In the genomic region with DNA sequence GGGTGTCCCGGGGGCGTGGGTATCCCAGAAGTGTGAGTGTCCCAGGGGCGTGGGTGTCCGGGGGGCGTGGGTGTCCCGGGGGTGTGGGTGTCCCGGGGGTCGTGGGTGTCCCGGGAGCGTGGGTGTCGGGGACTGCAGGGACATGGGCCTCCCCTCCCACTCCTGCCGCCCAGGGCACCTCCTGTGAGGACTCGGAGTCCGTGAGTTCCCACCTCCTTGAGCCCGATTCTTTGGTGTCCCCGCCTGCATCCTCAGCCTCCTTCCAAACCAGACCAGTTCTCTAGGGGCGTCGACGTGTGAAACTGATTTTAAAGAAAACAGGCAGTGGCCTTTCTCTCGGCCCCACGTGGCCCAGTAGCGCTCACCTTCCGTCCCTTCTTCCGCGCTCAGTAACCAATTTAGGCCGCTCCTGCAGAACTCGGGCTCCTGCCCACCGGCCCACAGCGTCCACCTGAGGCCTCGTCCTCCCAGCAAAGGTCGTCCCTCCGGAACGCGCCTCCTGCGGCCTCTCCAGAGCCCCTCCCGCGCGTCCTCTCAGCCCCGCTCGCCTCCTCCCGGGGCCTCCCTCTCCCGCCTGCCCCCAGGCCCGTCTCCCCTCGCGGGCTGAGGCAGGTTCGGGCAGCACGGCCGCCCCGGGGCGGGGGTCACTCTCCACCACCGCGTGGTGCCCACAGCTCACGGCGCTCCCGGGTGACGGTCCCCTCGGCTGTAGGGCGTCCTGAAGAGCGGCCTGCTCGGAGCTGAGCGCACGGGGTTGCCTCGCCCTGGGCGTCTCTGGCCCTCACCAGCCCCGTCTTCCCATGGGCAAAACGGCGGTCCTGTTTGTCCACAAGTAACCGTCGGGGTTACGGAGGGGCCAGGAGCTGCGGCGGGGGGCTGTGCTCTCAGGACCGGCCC, we compare ENCODE assay signal across 13 cellular contexts. TPM values are rescaled to one million over a fixed set of nuclear protein-coding genes. Genes with fewer than 3 reads are reported as not detected.
DNase-seq lines count a peak whose midpoint lies in the region; ATAC-seq and TF ChIP-seq lines count a peak whose summit lies in the region.
"Had no signal": no experiment of that assay in that cellular context is flagged by ENCODE, and none has a peak within 500 bp of the region (broad histone marks: within the 10 kb centered on the region; RNA-seq: fewer than 3 reads in every experiment).

No MANE protein-coding gene starts in this region.

- H3K9me3 ChIP-seq in CD8-positive, alpha-beta memory T cell (ENCODE audit: low read length), result no peaks in the 10 kb centered on the region
- H3K9me3 ChIP-seq in T-helper 17 cell (ENCODE audit: control insufficient read depth, low read length, poor library complexity, severe bottlenecking) (no peaks in the 10 kb centered on the region), iPS DF 6.9 (ENCODE audit: control insufficient read depth, insufficient read depth, low read length) (no peaks in the 10 kb centered on the region)
- H3K9me3 ChIP-seq: thyroid gland had no signal

- POLR2A ChIA-PET in CD8-positive, alpha-beta memory T cell (lab: Charles Lee), result no interaction called here

- CTCF ChIA-PET in CD8-positive, alpha-beta memory T cell (lab: Charles Lee), result no interaction called here

- H3K27me3 Mint-ChIP-seq in CD8-positive, alpha-beta memory T cell, result peaks cover 0 to 1% of the 10 kb centered on the region in 2 donors
- H3K27me3 Mint-ChIP-seq in T-helper 17 cell (no peaks in the 10 kb centered on the region), progenitor cell of endocrine pancreas (peaks cover 7% of the 10 kb centered on the region)

- H3K4me1 Mint-ChIP-seq in CD8-positive, alpha-beta memory T cell, result no peaks in the 10 kb centered on the region
- H3K4me1 Mint-ChIP-seq in T-helper 17 cell (no peaks in the 10 kb centered on the region), progenitor cell of endocrine pancreas (ENCODE audit: low read depth) (peaks cover 11% of the 10 kb centered on the region)
- H3K4me1 Mint-ChIP-seq: memory B cell had no signal

- no peaks in the 10 kb centered on the region for H3K9me3 Mint-ChIP-seq in CD8-positive, alpha-beta memory T cell
- H3K9me3 Mint-ChIP-seq in progenitor cell of endocrine pancreas (ENCODE audit: low read depth), result no peaks in the 10 kb centered on the region
- H3K9me3 Mint-ChIP-seq: memory B cell had no signal

- no peak for TF ChIP-seq CTCF in progenitor cell of endocrine pancreas (IDR thresholded peaks at IDR 0.05; ENCODE audit: unreplicated experiment)

- H3K36me3 ChIP-seq in CD8-positive, alpha-beta memory T cell (ENCODE audit: insufficient read depth, low read length), result no peaks in the 10 kb centered on the region
- H3K36me3 ChIP-seq in iPS DF 6.9 (ENCODE audit: control insufficient read depth, insufficient read depth, low read length), result no peaks in the 10 kb centered on the region; the same call in 1 of the 2 replicates
- H3K36me3 ChIP-seq: cardiac muscle cell, thyroid gland had no signal

- ATAC-seq in T-helper 17 cell (no peak), HG02885 (IDR thresholded peaks at IDR 0.05; ENCODE audit: poor library complexity, unreplicated experiment) (no peak)

- no peak overlapping the region for H3K27ac Mint-ChIP-seq in CD8-positive, alpha-beta memory T cell
- no peak overlapping the region for H3K27ac Mint-ChIP-seq in T-helper 17 cell
- H3K27ac Mint-ChIP-seq in progenitor cell of endocrine pancreas, result peak overlapping the region; percentile 87
- H3K27ac Mint-ChIP-seq: memory B cell had no signal

- peaks cover 4% of the 10 kb centered on the region for H3K27me3 ChIP-seq in CD8-positive, alpha-beta memory T cell (ENCODE audit: insufficient read depth, low read length, poor library complexity, severe bottlenecking)
- peaks cover 26% of the 10 kb centered on the region; the same call in 1 of the 2 replicates for H3K27me3 ChIP-seq in iPS DF 6.9 (ENCODE audit: control insufficient read depth, insufficient read depth, low read length)

- no CpG with 5 or more reads among the region's 73 CpGs for WGBS in iPS DF 6.9 (ENCODE audit: insufficient coverage, insufficient read length)

- H3K4me3 Mint-ChIP-seq in CD8-positive, alpha-beta memory T cell, result peak overlapping the region; percentile 23 to 65 (median 49)
- H3K4me3 Mint-ChIP-seq in T-helper 17 cell (peak overlapping the region; percentile 79), progenitor cell of endocrine pancreas (ENCODE audit: low read depth) (peak overlapping the region; percentile 26)
- H3K4me3 Mint-ChIP-seq: memory B cell had no signal

- H3K4me3 ChIP-seq in CD8-positive, alpha-beta memory T cell (ENCODE audit: low read length), result no peak overlapping the region
- peak overlapping the region; percentile 33; the same call in 1 of the 2 replicates for H3K4me3 ChIP-seq in iPS DF 6.9 (ENCODE audit: low read length)
- H3K4me3 ChIP-seq: cardiac muscle cell had no signal

- no peaks in the 10 kb centered on the region for H3K36me3 Mint-ChIP-seq in CD8-positive, alpha-beta memory T cell
- H3K36me3 Mint-ChIP-seq in T-helper 17 cell (ENCODE audit: low read depth) (no peaks in the 10 kb centered on the region), progenitor cell of endocrine pancreas (ENCODE audit: insufficient read depth) (peaks cover 2% of the 10 kb centered on the region)
- H3K36me3 Mint-ChIP-seq: memory B cell had no signal

- DNase-seq in CD8-positive, alpha-beta memory T cell, result peak in 1 of 5 donors; percentile 39
- DNase-seq in T-helper 17 cell (peak in 2 of 3 donors; percentile 6 to 10), iPS DF 6.9 (ENCODE audit: low read depth, low spot score) (no peak), progenitor cell of endocrine pancreas (ENCODE audit: low spot score, unreplicated experiment) (no peak), SW 1271 (lab: John Stamatoyannopoulos, UW) (no peak), COLO829 (ENCODE audit: low spot score) (no peak)
- DNase-seq in stimulated activated CD8-positive, alpha-beta memory T cell treated with anti-CD3 and anti-CD28 coated beads, Interleukin-4, amount 100 ng/mL, for 48 hours, result no peak
- DNase-seq: thyroid gland had no signal

- no peak overlapping the region for H3K27ac ChIP-seq in CD8-positive, alpha-beta memory T cell (ENCODE audit: low read depth, low read length)
- H3K27ac ChIP-seq in iPS DF 6.9 (ENCODE audit: low read length), result no peak overlapping the region
- H3K27ac ChIP-seq: cardiac muscle cell, KMS-11, thyroid gland had no signal

- H3K4me1 ChIP-seq in CD8-positive, alpha-beta memory T cell (ENCODE audit: insufficient read depth, low read length), result no peaks in the 10 kb centered on the region
- peaks cover 12% of the 10 kb centered on the region for H3K4me1 ChIP-seq in iPS DF 6.9 (ENCODE audit: control insufficient read depth, insufficient read depth, low read length)

RNA-seq across cellular contexts. Expression of a gene that starts 3.8 kb away (rescaled TPM):
- under 1 TPM; 0.22 to 0.29 TPM for total RNA-seq in CD8-positive, alpha-beta memory T cell
- 0.14 TPM for polyA plus RNA-seq in CD8-positive, alpha-beta memory T cell
- total RNA-seq in T-helper 17 cell (not detected), progenitor cell of endocrine pancreas (5.7 and 7.3 TPM in 2 replicates)
- total RNA-seq: thyroid gland had no signal
- polyA plus RNA-seq: cardiac muscle cell had no signal

RNA-seq across cellular contexts. Expression of a gene that starts 13.2 kb away (rescaled TPM):
- not detected for total RNA-seq in CD8-positive, alpha-beta memory T cell
- polyA plus RNA-seq in CD8-positive, alpha-beta memory T cell, result not detected
- not detected for total RNA-seq in T-helper 17 cell
- total RNA-seq in progenitor cell of endocrine pancreas, result 29.7 and 30.2 TPM in 2 replicates

RNA-seq across cellular contexts. Expression of a gene that starts 49.0 kb away (rescaled TPM):
- total RNA-seq in CD8-positive, alpha-beta memory T cell, result not detected
- not detected for polyA plus RNA-seq in CD8-positive, alpha-beta memory T cell
- not detected for total RNA-seq in T-helper 17 cell
- not detected in 2 replicates for total RNA-seq in progenitor cell of endocrine pancreas
- total RNA-seq: cardiac muscle cell, NCI-H460, thyroid gland had no signal

Comparison
In these comparisons a context has a peak if more than half of its experiments do, and no peak if none do; other contexts are left out.
1. DNase-seq: peak in T-helper 17 cell (2 of 3); none in iPS DF 6.9 (single experiment), progenitor cell of endocrine pancreas (single experiment), SW 1271 (0 of 2), COLO829 (single experiment) and stimulated activated CD8-positive, alpha-beta memory T cell treated with anti-CD3 and anti-CD28 coated beads, Interleukin-4, amount 100 ng/mL, for 48 hours (single experiment).
2. H3K4me3 Mint-ChIP-seq: peak in every context shown above with its lines; median percentile 79 in T-helper 17 cell; 49 in CD8-positive, alpha-beta memory T cell; 26 in progenitor cell of endocrine pancreas.
3. RNA of a gene that starts 13.2 kb away (total RNA-seq): 29.7 to 30.2 TPM in progenitor cell of endocrine pancreas; not detected in CD8-positive, alpha-beta memory T cell and not detected in T-helper 17 cell; every median in the first group is over 10 times any median in the second.